ENCODE assay signal across 15 cellular contexts in the genomic region with DNA sequence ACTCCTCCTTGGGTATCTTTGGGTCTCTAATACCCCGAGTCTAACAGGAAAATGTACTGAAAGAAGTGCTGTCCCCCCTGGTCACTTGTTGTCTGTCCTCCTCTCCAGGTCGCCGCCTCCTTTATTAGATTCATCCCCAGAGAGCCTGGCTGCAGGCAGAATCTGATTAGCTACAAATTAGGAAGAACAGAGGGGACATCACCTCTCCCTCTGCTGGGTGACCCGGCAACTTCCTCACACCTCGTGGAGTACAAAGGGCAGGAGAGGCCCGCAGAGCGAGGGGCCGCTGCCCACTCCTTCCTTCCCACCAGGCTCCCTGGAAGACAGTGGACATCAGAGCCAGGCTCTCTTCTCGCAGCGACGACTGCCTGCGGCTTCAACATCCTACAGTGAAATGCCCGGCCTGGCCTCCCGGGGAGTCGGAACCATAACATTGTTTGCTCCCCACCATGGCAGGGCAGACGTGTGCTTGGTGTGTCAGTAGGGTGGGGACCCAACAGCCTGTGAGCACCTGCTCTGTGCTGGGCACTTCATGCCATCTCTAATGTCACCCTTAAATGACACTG. TPM values are rescaled to one million over a fixed set of nuclear protein-coding genes. Genes with fewer than 3 reads are reported as not detected.
DNase-seq lines count a peak whose midpoint lies in the region; ATAC-seq and TF ChIP-seq lines count a peak whose summit lies in the region.
"Had no signal": no experiment of that assay in that cellular context is flagged by ENCODE, and none has a peak within 500 bp of the region (broad histone marks: within the 10 kb centered on the region; RNA-seq: fewer than 3 reads in every experiment).

No MANE protein-coding gene starts in this region.

- no peak for ATAC-seq in stimulated activated effector memory CD8-positive, alpha-beta T cell treated with anti-CD3 and anti-CD28 coated beads, Interleukin-12 subunit alpha, Interleukin-12 subunit beta, amount 100 ng/mL, for 72 hours
- ATAC-seq in HG02623 (IDR thresholded peaks at IDR 0.05; ENCODE audit: unreplicated experiment) (no peak), HG03095 (IDR thresholded peaks at IDR 0.05; ENCODE audit: unreplicated experiment) (no peak)

- H2AFZ ChIP-seq in SK-N-SH (ENCODE audit: low read depth): no peak overlapping the region
- H2AFZ ChIP-seq: GM23248 had no signal

- POLR2A ChIA-PET in activated CD4-positive, alpha-beta T cell treated with anti-CD3 and anti-CD28 coated beads, Interleukin-2, amount 10 ng/mL, durations not matched to agents 7 days and 5 days (lab: Charles Lee): no interaction called here
- POLR2A ChIA-PET in SK-N-SH (lab: Yijun Ruan, JAX): interaction anchor here (0.9 to 10.2 kb wide), 9 partner anchors 9 to 181 kb away, joined by 3 to 572 read pairs (median 5); partner anchors contain the start of genes ACE, KCNH6, MAP3K3 and TACO1

- H3K9me2 ChIP-seq in SK-N-SH: no peaks in the 10 kb centered on the region

- no peak overlapping the region for H3K9ac ChIP-seq in SK-N-SH
- H3K9ac ChIP-seq: GM23248 had no signal

- peaks cover 9% of the 10 kb centered on the region for H3K36me3 Mint-ChIP-seq in activated CD4-positive, alpha-beta T cell treated with anti-CD3 and anti-CD28 coated beads, Interleukin-2, amount 10 ng/mL, durations not matched to agents 7 days and 5 days (ENCODE audit: low read depth)
- H3K36me3 Mint-ChIP-seq in endothelial cell (ENCODE audit: low read depth, unreplicated experiment): peaks cover 6% of the 10 kb centered on the region
- peaks cover 12% of the 10 kb centered on the region for H3K36me3 Mint-ChIP-seq in stimulated activated effector memory CD8-positive, alpha-beta T cell treated with anti-CD3 and anti-CD28 coated beads, Interleukin-12 subunit alpha, Interleukin-12 subunit beta, amount 100 ng/mL, for 72 hours

- no peak for TF ChIP-seq RAD21 in SK-N-SH (IDR thresholded peaks at IDR 0.05; ENCODE audit: low read length)

- no peak for DNase-seq in activated CD4-positive, alpha-beta T cell treated with anti-CD3 and anti-CD28 coated beads, Interleukin-2, amount 10 ng/mL, durations not matched to agents 7 days and 5 days
- no peak for DNase-seq in activated CD4-positive, alpha-beta T cell treated with anti-CD3 and anti-CD28 coated beads, Interleukin-2, amount 50 U/mL, for 4 hours
- DNase-seq in SK-N-SH: peak; percentile 71
- DNase-seq in endothelial cell (ENCODE audit: low spot score): no peak
- no peak for DNase-seq in stimulated activated effector memory CD8-positive, alpha-beta T cell treated with anti-CD3 and anti-CD28 coated beads, Interleukin-12 subunit alpha, Interleukin-12 subunit beta, amount 100 ng/mL, for 72 hours (ENCODE audit: low spot score in 2 of 2)
- DNase-seq in NCI-H2107 treated with DMSO at 0.1 percent for 48 hours (lab: John Stamatoyannopoulos, UW; ENCODE audit: unreplicated experiment): no peak
- DNase-seq: activated CD8-positive, alpha-beta memory T cell treated with anti-CD3 and anti-CD28 coated beads for 24 hours; activated naive CD4-positive, alpha-beta T cell treated with anti-CD3 and anti-CD28 coated beads for 36 hours; GM23248; KBM-7; NCI-H1436; NCI-H524 had no signal

- no peaks in the 10 kb centered on the region for H4K20me1 ChIP-seq in SK-N-SH (ENCODE audit: insufficient read depth)

- H3K79me2 ChIP-seq in SK-N-SH (ENCODE audit: insufficient read depth): peaks cover 13% of the 10 kb centered on the region; the same call in 1 of the 2 replicates

- H3K4me3 ChIP-seq in SK-N-SH (ENCODE audit: low read depth in 2 of 2, low read length in 1 of 2): peak overlapping the region in 1 of 2 experiments; percentile 34; a peak in 1 of 4 replicates
- H3K4me3 ChIP-seq: GM23248 had no signal

- H3F3A ChIP-seq in SK-N-SH (replicated peaks; ENCODE audit: insufficient read depth): peaks cover 48% of the 10 kb centered on the region

- H3K4me2 ChIP-seq in SK-N-SH: 0 out of 2 replicates have a peak overlapping the region, but pooled peaks have one; percentile 14

- peak overlapping the region; percentile 50 to 97; a peak in 3 of 4 replicates for H3K27ac ChIP-seq in SK-N-SH (ENCODE audit: low read depth in 2 of 2, low read length in 1 of 2)
- H3K27ac ChIP-seq: GM23248 had no signal

- H3K9me3 ChIP-seq in SK-N-SH: no peaks in the 10 kb centered on the region

- no peaks in the 10 kb centered on the region for H3K36me3 ChIP-seq in SK-N-SH (replicated peaks in 1 of 2; ENCODE audit: control insufficient read depth in 1 of 2, insufficient read depth in 2 of 2, low read length in 1 of 2)

- TF ChIP-seq CTCF in SK-N-SH (IDR thresholded peaks at IDR 0.05): no peak; the same call in 1 of the 2 replicates
- TF ChIP-seq CTCF in endothelial cell (IDR thresholded peaks at IDR 0.05; ENCODE audit: unreplicated experiment): no peak

- H3K27me3 Mint-ChIP-seq in activated CD4-positive, alpha-beta T cell treated with anti-CD3 and anti-CD28 coated beads, Interleukin-2, amount 10 ng/mL, durations not matched to agents 7 days and 5 days: peaks cover 12% of the 10 kb centered on the region
- peaks cover 32% of the 10 kb centered on the region for H3K27me3 Mint-ChIP-seq in endothelial cell (ENCODE audit: unreplicated experiment)

- no peaks in the 10 kb centered on the region for H3K9me3 Mint-ChIP-seq in activated CD4-positive, alpha-beta T cell treated with anti-CD3 and anti-CD28 coated beads, Interleukin-2, amount 10 ng/mL, durations not matched to agents 7 days and 5 days
- no peaks in the 10 kb centered on the region for H3K9me3 Mint-ChIP-seq in endothelial cell (ENCODE audit: unreplicated experiment)
- no peaks in the 10 kb centered on the region for H3K9me3 Mint-ChIP-seq in stimulated activated effector memory CD8-positive, alpha-beta T cell treated with anti-CD3 and anti-CD28 coated beads, Interleukin-12 subunit alpha, Interleukin-12 subunit beta, amount 100 ng/mL, for 72 hours
- H3K9me3 Mint-ChIP-seq: activated naive CD4-positive, alpha-beta T cell treated with anti-CD3 and anti-CD28 coated beads for 36 hours; stimulated activated naive CD8-positive, alpha-beta T cell treated with anti-CD3 and anti-CD28 coated beads, Interleukin-15, Interleukin-2, amounts not matched to agents 100 ng/mL and 50 ng/mL, for 24 hours had no signal

- 90% methylated on average over 16 of the region's 16 CpGs for WGBS in SK-N-SH (ENCODE audit: low lambda C conversion rate)

- H3K4me3 Mint-ChIP-seq in activated CD4-positive, alpha-beta T cell treated with anti-CD3 and anti-CD28 coated beads, Interleukin-2, amount 10 ng/mL, durations not matched to agents 7 days and 5 days: no peak overlapping the region
- H3K4me3 Mint-ChIP-seq in endothelial cell (ENCODE audit: unreplicated experiment): peak overlapping the region; percentile 59
- peak overlapping the region; percentile 74 for H3K4me3 Mint-ChIP-seq in stimulated activated effector memory CD8-positive, alpha-beta T cell treated with anti-CD3 and anti-CD28 coated beads, Interleukin-12 subunit alpha, Interleukin-12 subunit beta, amount 100 ng/mL, for 72 hours
- H3K4me3 Mint-ChIP-seq: activated naive CD4-positive, alpha-beta T cell treated with anti-CD3 and anti-CD28 coated beads for 36 hours had no signal

- peak in 1 of 2 experiments; percentile 85; a peak in 3 of 4 replicates for TF ChIP-seq EP300 in SK-N-SH (IDR thresholded peaks at IDR 0.05; ENCODE audit: borderline replicate concordance in 1 of 2, low read depth in 1 of 2, low read length in 1 of 2)

- H3K4me1 ChIP-seq in SK-N-SH (ENCODE audit: control insufficient read depth in 1 of 2, insufficient read depth in 2 of 2, low read depth in 1 of 2, low read length in 1 of 2): peaks cover 10 to 92% of the 10 kb centered on the region in 2 experiments

- H3K27me3 ChIP-seq in SK-N-SH (ENCODE audit: insufficient read depth): no peaks in the 10 kb centered on the region

- CTCF ChIA-PET in activated CD4-positive, alpha-beta T cell treated with anti-CD3 and anti-CD28 coated beads, Interleukin-2, amount 10 ng/mL, durations not matched to agents 7 days and 5 days (lab: Charles Lee): interaction anchor here (1.1 to 7.1 kb wide), 3 partner anchors 13 to 16 kb away, joined by 3 to 57 read pairs (median 16); no protein-coding TSS in a partner anchor
- CTCF ChIA-PET in SK-N-SH (lab: Yijun Ruan, JAX): interaction anchor here (0.7 to 27.2 kb wide), 11 partner anchors 11 to 394 kb away, joined by 3 to 827 read pairs (median 5); partner anchors contain the start of genes ACE, DCAF7, MAP3K3 and TACO1

- peaks cover 45% of the 10 kb centered on the region for H3K4me1 Mint-ChIP-seq in activated CD4-positive, alpha-beta T cell treated with anti-CD3 and anti-CD28 coated beads, Interleukin-2, amount 10 ng/mL, durations not matched to agents 7 days and 5 days
- peaks cover 45% of the 10 kb centered on the region for H3K4me1 Mint-ChIP-seq in endothelial cell (ENCODE audit: unreplicated experiment)
- H3K4me1 Mint-ChIP-seq in stimulated activated effector memory CD8-positive, alpha-beta T cell treated with anti-CD3 and anti-CD28 coated beads, Interleukin-12 subunit alpha, Interleukin-12 subunit beta, amount 100 ng/mL, for 72 hours: peaks cover 56% of the 10 kb centered on the region

- peak overlapping the region; percentile 98 for H3K27ac Mint-ChIP-seq in activated CD4-positive, alpha-beta T cell treated with anti-CD3 and anti-CD28 coated beads, Interleukin-2, amount 10 ng/mL, durations not matched to agents 7 days and 5 days
- H3K27ac Mint-ChIP-seq in endothelial cell (ENCODE audit: unreplicated experiment): no peak overlapping the region
- H3K27ac Mint-ChIP-seq in stimulated activated effector memory CD8-positive, alpha-beta T cell treated with anti-CD3 and anti-CD28 coated beads, Interleukin-12 subunit alpha, Interleukin-12 subunit beta, amount 100 ng/mL, for 72 hours: peak overlapping the region; percentile 98
- H3K27ac Mint-ChIP-seq: activated naive CD4-positive, alpha-beta T cell treated with anti-CD3 and anti-CD28 coated beads for 36 hours had no signal

TF ChIP-seq in SK-N-SH, 30 proteins besides CTCF, POLR2A, EP300 and RAD21:
- no peak for TF ChIP-seq TAF1 (IDR thresholded peaks at IDR 0.05; ENCODE audit: borderline replicate concordance, low read depth, low read length)
- peak; percentile 32; the same call in 1 of the 2 replicates for TF ChIP-seq POLR2AphosphoS5 (IDR thresholded peaks at IDR 0.05; ENCODE audit: low read depth, low read length)
- TF ChIP-seq RCOR1 (IDR thresholded peaks at IDR 0.05; ENCODE audit: low read length): peak; percentile 56; the same call in 1 of the 2 replicates

RNA-seq across cellular contexts. Expression of gene CYB561, which starts 5.3 kb away (rescaled TPM):
- total RNA-seq in activated CD4-positive, alpha-beta T cell treated with anti-CD3 and anti-CD28 coated beads, Interleukin-2, amount 10 ng/mL, durations not matched to agents 7 days and 5 days: 1 to 10 TPM; 7.9 to 9.5 TPM
- 28.3 and 38.6 TPM in 2 replicates for polyA plus RNA-seq in SK-N-SH (2012; rRNA removed)
- 20.6 and 28.6 TPM in 2 replicates for polyA plus RNA-seq in SK-N-SH (2012; cell fraction: cytosol; rRNA removed)
- polyA plus RNA-seq in SK-N-SH (2012; cell fraction: nucleus; rRNA removed): 47.2 and 48.4 TPM in 2 replicates
- total RNA-seq in endothelial cell (ENCODE audit: unreplicated experiment): 57.3 TPM

RNA-seq across cellular contexts. Expression of gene ACE, which starts 36.0 kb away (rescaled TPM):
- 1 to 10 TPM; 4.1 to 5.9 TPM for total RNA-seq in activated CD4-positive, alpha-beta T cell treated with anti-CD3 and anti-CD28 coated beads, Interleukin-2, amount 10 ng/mL, durations not matched to agents 7 days and 5 days
- 6.3 and 12.1 TPM in 2 replicates for polyA plus RNA-seq in SK-N-SH (2012; rRNA removed)
- 6.0 and 10.9 TPM in 2 replicates for polyA plus RNA-seq in SK-N-SH (2012; cell fraction: cytosol; rRNA removed)
- polyA plus RNA-seq in SK-N-SH (2012; cell fraction: nucleus; rRNA removed): 34.5 and 42.3 TPM in 2 replicates
- 44.8 TPM for total RNA-seq in endothelial cell (ENCODE audit: unreplicated experiment)
